Comparison of ENCODE assay signal across 2 cellular contexts in the genomic region with DNA sequence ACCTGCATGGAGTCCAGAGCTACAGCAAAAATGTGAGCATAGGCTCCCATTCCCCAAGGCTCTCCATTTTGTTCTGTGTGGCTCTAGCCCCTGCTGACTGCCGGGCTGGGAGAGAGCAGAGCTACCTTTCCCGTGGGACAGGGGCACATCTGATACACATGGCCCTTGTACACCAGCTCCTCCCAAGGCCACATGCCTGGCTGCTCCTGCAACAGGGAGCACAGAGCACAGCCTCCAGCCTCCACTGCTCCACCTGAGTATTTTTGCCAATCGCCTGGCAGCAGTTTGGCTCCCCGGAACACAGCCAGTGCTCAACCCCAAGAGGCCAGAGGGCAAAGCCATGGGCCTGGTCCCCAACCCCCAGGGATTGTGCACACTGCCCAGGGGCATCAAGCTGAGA.
TF ChIP-seq lines count a peak whose summit lies in the region.

No MANE protein-coding gene starts in this region.

TF ChIP-seq in SK-N-SH treated with all-trans-retinoic acid at 6 μM for 48 hours, 23 proteins besides CTCF, POLR2A, EP300 and RAD21 (continued from another document):
- TF ChIP-seq, protein P1, sequence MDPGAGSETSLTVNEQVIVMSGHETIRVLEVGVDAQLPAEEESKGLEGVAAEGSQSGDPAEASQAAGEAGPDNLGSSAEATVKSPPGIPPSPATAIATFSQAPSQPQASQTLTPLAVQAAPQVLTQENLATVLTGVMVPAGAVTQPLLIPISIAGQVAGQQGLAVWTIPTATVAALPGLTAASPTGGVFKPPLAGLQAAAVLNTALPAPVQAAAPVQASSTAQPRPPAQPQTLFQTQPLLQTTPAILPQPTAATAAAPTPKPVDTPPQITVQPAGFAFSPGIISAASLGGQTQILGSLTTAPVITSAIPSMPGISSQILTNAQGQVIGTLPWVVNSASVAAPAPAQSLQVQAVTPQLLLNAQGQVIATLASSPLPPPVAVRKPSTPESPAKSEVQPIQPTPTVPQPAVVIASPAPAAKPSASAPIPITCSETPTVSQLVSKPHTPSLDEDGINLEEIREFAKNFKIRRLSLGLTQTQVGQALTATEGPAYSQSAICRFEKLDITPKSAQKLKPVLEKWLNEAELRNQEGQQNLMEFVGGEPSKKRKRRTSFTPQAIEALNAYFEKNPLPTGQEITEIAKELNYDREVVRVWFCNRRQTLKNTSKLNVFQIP (CRISPR knock-in tag; IDR thresholded peaks at IDR 0.05; ENCODE audit: borderline replicate concordance, low read depth): no peak
- TF ChIP-seq BACH2 (CRISPR knock-in tag; IDR thresholded peaks at IDR 0.05; ENCODE audit: borderline replicate concordance) (no peak), OSR1 (CRISPR knock-in tag; IDR thresholded peaks at IDR 0.05) (no peak), ISL1 (CRISPR knock-in tag; IDR thresholded peaks at IDR 0.05) (no peak), TSHZ2 (CRISPR knock-in tag; IDR thresholded peaks at IDR 0.05) (no peak), CSDC2 (CRISPR knock-in tag; IDR thresholded peaks at IDR 0.05) (no peak), CREB5 (CRISPR knock-in tag; IDR thresholded peaks at IDR 0.05; ENCODE audit: low read depth) (no peak), TCF4 (CRISPR knock-in tag; IDR thresholded peaks at IDR 0.05; ENCODE audit: borderline replicate concordance) (no peak), ZNF565 (CRISPR knock-in tag; conservative IDR thresholded peaks at IDR 0.05; ENCODE audit: low read depth) (no peak), SNAI2 (CRISPR knock-in tag; IDR thresholded peaks at IDR 0.05) (no peak), GLIS3 (CRISPR knock-in tag; IDR thresholded peaks at IDR 0.05) (no peak)
- TF ChIP-seq, protein P2, sequence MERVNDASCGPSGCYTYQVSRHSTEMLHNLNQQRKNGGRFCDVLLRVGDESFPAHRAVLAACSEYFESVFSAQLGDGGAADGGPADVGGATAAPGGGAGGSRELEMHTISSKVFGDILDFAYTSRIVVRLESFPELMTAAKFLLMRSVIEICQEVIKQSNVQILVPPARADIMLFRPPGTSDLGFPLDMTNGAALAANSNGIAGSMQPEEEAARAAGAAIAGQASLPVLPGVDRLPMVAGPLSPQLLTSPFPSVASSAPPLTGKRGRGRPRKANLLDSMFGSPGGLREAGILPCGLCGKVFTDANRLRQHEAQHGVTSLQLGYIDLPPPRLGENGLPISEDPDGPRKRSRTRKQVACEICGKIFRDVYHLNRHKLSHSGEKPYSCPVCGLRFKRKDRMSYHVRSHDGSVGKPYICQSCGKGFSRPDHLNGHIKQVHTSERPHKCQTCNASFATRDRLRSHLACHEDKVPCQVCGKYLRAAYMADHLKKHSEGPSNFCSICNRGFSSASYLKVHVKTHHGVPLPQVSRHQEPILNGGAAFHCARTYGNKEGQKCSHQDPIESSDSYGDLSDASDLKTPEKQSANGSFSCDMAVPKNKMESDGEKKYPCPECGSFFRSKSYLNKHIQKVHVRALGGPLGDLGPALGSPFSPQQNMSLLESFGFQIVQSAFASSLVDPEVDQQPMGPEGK (CRISPR knock-in tag; IDR thresholded peaks at IDR 0.05; ENCODE audit: borderline replicate concordance): no peak
TF ChIP-seq in SK-N-SH treated with all-trans-retinoic acid at 6 μM for 48 hours: peak in this region for 0.

TF ChIP-seq in SK-N-SH, 30 proteins besides CTCF, POLR2A, EP300 and RAD21 (continued from another document):
- TF ChIP-seq, protein P3, sequence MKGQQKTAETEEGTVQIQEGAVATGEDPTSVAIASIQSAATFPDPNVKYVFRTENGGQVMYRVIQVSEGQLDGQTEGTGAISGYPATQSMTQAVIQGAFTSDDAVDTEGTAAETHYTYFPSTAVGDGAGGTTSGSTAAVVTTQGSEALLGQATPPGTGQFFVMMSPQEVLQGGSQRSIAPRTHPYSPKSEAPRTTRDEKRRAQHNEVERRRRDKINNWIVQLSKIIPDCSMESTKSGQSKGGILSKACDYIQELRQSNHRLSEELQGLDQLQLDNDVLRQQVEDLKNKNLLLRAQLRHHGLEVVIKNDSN (IDR thresholded peaks at IDR 0.05; ENCODE audit: borderline replicate concordance, low read depth): no peak
- TF ChIP-seq RCOR1 (IDR thresholded peaks at IDR 0.05; ENCODE audit: low read length) (no peak), ZBTB33 (IDR thresholded peaks at IDR 0.05; ENCODE audit: borderline replicate concordance, low read depth) (no peak), TCF12 (IDR thresholded peaks at IDR 0.05) (no peak), GATA2 (CRISPR knock-in tag; IDR thresholded peaks at IDR 0.05) (no peak), YY1 (IDR thresholded peaks at IDR 0.05; ENCODE audit: low read depth) (no peak)
